Comparison of ENCODE assay signal across 17 cellular contexts in genomic region chr4:55214172-55214571, GRCh38.
DNase-seq lines count a peak whose midpoint lies in the region; ATAC-seq and TF ChIP-seq lines count a peak whose summit lies in the region.
"Had no signal": no experiment of that assay in that cellular context is flagged by ENCODE, and none has a peak within 500 bp of the region (broad histone marks: within the 10 kb centered on the region; RNA-seq: fewer than 3 reads in every experiment).

No MANE protein-coding gene starts in this region.

- H3K4me3 ChIP-seq in KMS-11 (IDR thresholded peaks at IDR 0.05; ENCODE audit: insufficient read depth, low read depth, low read length) (no peak overlapping the region), adrenal gland (no peak overlapping the region), lower lobe of right lung (no peak overlapping the region), Peyer's patch (no peak overlapping the region)
- H3K4me3 ChIP-seq: coronary artery, gastrocnemius medialis, PC-9 had no signal

- no peaks in the 10 kb centered on the region for H3K9me3 Mint-ChIP-seq in effector memory CD8-positive, alpha-beta T cell
- H3K9me3 Mint-ChIP-seq: memory B cell had no signal

- H3K27ac ChIP-seq in KMS-11 (no peak overlapping the region), adrenal gland (peak overlapping the region in 1 of 5 donors; percentile 29), lower lobe of right lung (peak overlapping the region; percentile 1), Peyer's patch (no peak overlapping the region)
- H3K27ac ChIP-seq: coronary artery, gastrocnemius medialis, PC-9, VCaP had no signal

- H2AFZ ChIP-seq in KMS-11 (ENCODE audit: low read depth) = peak overlapping the region; percentile 10; the same call in 1 of the 2 replicates
- H2AFZ ChIP-seq: PC-9 had no signal

- H3K27me3 Mint-ChIP-seq in effector memory CD8-positive, alpha-beta T cell = peaks cover 9 to 12% of the 10 kb centered on the region in 2 donors

- no peaks in the 10 kb centered on the region for H3K27me3 ChIP-seq in KMS-11 (ENCODE audit: insufficient read depth, low read depth)
- no peaks in the 10 kb centered on the region for H3K27me3 ChIP-seq in adrenal gland
- no peaks in the 10 kb centered on the region for H3K27me3 ChIP-seq in lower lobe of right lung (ENCODE audit: low read depth)
- H3K27me3 ChIP-seq in Peyer's patch = no peaks in the 10 kb centered on the region
- H3K27me3 ChIP-seq: gastrocnemius medialis had no signal

- H4K20me1 ChIP-seq in KMS-11 (ENCODE audit: insufficient read depth) = no peaks in the 10 kb centered on the region

- no peak overlapping the region for H3K27ac Mint-ChIP-seq in effector memory CD8-positive, alpha-beta T cell
- H3K27ac Mint-ChIP-seq: CD4-positive, alpha-beta T cell; memory B cell had no signal

- H3K36me3 ChIP-seq in KMS-11 (ENCODE audit: insufficient read depth) = no peaks in the 10 kb centered on the region
- no peaks in the 10 kb centered on the region for H3K36me3 ChIP-seq in adrenal gland (replicated peaks in 1 of 2)
- no peaks in the 10 kb centered on the region for H3K36me3 ChIP-seq in lower lobe of right lung
- no peaks in the 10 kb centered on the region for H3K36me3 ChIP-seq in Peyer's patch
- H3K36me3 ChIP-seq: gastrocnemius medialis had no signal

- no peak for TF ChIP-seq CTCF in KMS-11 (conservative IDR thresholded peaks at IDR 0.05; ENCODE audit: low read depth, low read length)
- TF ChIP-seq CTCF in adrenal gland (IDR thresholded peaks at IDR 0.05) = no peak
- TF ChIP-seq CTCF in lower lobe of right lung (IDR thresholded peaks at IDR 0.05) = no peak
- TF ChIP-seq CTCF in Peyer's patch (IDR thresholded peaks at IDR 0.05) = no peak

- H3K36me3 Mint-ChIP-seq in effector memory CD8-positive, alpha-beta T cell (ENCODE audit: insufficient read depth) = no peaks in the 10 kb centered on the region
- H3K36me3 Mint-ChIP-seq: memory B cell had no signal

- intact Hi-C loops in adrenal gland (cut with DNase I) = no loop called here
- intact Hi-C loops in lower lobe of right lung (cut with DNase I) = no loop called here

- no peaks in the 10 kb centered on the region for H3K4me1 ChIP-seq in KMS-11 (ENCODE audit: low read depth, poor library complexity, severe bottlenecking)
- H3K4me1 ChIP-seq in adrenal gland (replicated peaks in 1 of 2) = no peaks in the 10 kb centered on the region
- H3K4me1 ChIP-seq in lower lobe of right lung = peaks cover 11% of the 10 kb centered on the region
- H3K4me1 ChIP-seq in Peyer's patch = no peaks in the 10 kb centered on the region
- H3K4me1 ChIP-seq: gastrocnemius medialis had no signal

- TF ChIP-seq POLR2A in adrenal gland (IDR thresholded peaks at IDR 0.05) (no peak), Peyer's patch (IDR thresholded peaks at IDR 0.05) (no peak)

- peak; percentile 26 for DNase-seq in DMS153 treated with DMSO at 0.1 percent for 48 hours (lab: John Stamatoyannopoulos, UW; ENCODE audit: unreplicated experiment)
- peak in 6 of 7 donors; percentile 9 to 64 (median 20) for DNase-seq in adrenal gland
- DNase-seq in lower lobe of right lung = no peak
- DNase-seq in Peyer's patch = no peak
- no peak for DNase-seq in HCEC 1CT
- no peak for DNase-seq in effector memory CD8-positive, alpha-beta T cell
- DNase-seq: CD4-positive, alpha-beta T cell; gastrocnemius medialis; NCI-H187 treated with DMSO at 0.1 percent for 48 hours; PC-9; stimulated activated CD4-positive, alpha-beta T cell treated with anti-CD3 and anti-CD28 coated beads, Interleukin-4, amount 100 ng/mL, for 1 hour; stimulated activated naive CD8-positive, alpha-beta T cell treated with anti-CD3 and anti-CD28 coated beads, Interleukin-15, Interleukin-2, amounts not matched to agents 100 U/mL and 50 U/mL, for 24 hours had no signal

- no peak overlapping the region for H3K9ac ChIP-seq in KMS-11

- WGBS in adrenal gland, 4 donors = 43 to 55% (median 49%) methylated on average over 3 of the region's 3 CpGs

- no peaks in the 10 kb centered on the region for H3K4me1 Mint-ChIP-seq in effector memory CD8-positive, alpha-beta T cell (ENCODE audit: low read depth in 2 of 2)
- H3K4me1 Mint-ChIP-seq: memory B cell had no signal

- H3K9me3 ChIP-seq in adrenal gland (replicated peaks in 1 of 3) (no peaks in the 10 kb centered on the region), lower lobe of right lung (no peaks in the 10 kb centered on the region), Peyer's patch (no peaks in the 10 kb centered on the region)
- H3K9me3 ChIP-seq: gastrocnemius medialis had no signal

- ATAC-seq in lower lobe of right lung = no peak
- ATAC-seq in GM19023 (IDR thresholded peaks at IDR 0.05; ENCODE audit: unreplicated experiment) = no peak
- no peak for ATAC-seq in effector memory CD8-positive, alpha-beta T cell (replicated peaks)
- ATAC-seq: gastrocnemius medialis; stimulated activated naive CD8-positive, alpha-beta T cell treated with anti-CD3 and anti-CD28 coated beads, Interleukin-15, Interleukin-2, amounts not matched to agents 100 U/mL and 50 U/mL, for 24 hours had no signal

- H3K4me2 ChIP-seq in KMS-11 = no peak overlapping the region
- H3K4me2 ChIP-seq: PC-9 had no signal

- no peaks in the 10 kb centered on the region for H3K79me2 ChIP-seq in KMS-11 (ENCODE audit: insufficient read depth, low read depth)

- no peak overlapping the region for H3K4me3 Mint-ChIP-seq in effector memory CD8-positive, alpha-beta T cell
- H3K4me3 Mint-ChIP-seq: CD4-positive, alpha-beta T cell; memory B cell had no signal

Comparison
In these comparisons a context has a peak if more than half of its experiments do, and no peak if none do; other contexts are left out.
1. DNase-seq: peak in DMS153 treated with DMSO at 0.1 percent for 48 hours (single experiment) and adrenal gland (6 of 7); none in lower lobe of right lung (single experiment), Peyer's patch (0 of 3), HCEC 1CT (single experiment) and effector memory CD8-positive, alpha-beta T cell (0 of 3).